In the genomic region with DNA sequence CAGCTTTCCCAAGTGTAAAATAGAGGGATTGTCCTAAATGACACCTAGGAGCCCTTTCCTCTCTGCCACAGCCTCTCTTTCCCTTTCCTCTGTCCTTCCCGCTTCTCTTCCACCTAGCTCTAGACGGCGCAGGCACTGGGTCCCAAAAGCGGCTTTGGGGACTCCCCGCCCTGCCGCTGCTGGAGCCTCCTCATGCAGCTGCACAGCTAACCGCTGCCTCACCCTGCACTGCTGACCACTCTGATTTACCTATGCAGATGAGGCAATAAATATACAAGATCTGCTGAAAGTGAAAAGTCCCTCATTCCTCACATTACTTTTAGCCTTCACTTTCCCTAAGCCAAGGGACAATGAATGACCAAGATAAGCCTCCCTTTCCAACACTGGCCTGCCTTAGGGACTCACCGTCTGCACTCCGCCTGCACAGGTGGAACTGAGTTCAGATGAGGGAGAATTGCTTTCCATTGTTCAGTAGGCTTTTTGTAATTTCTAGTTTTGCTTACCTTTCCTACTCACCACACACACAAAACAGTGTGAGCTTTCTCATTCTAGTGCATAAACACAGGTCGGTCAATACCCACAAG, we compare ENCODE assay signal across 1 cellular context.
TF ChIP-seq lines count a peak whose summit lies in the region.

No MANE protein-coding gene starts in this region.

TF ChIP-seq in GM23338, 12 proteins besides CTCF, POLR2A, EP300 and RAD21 (continued from another document):
- TF ChIP-seq, protein P1, sequence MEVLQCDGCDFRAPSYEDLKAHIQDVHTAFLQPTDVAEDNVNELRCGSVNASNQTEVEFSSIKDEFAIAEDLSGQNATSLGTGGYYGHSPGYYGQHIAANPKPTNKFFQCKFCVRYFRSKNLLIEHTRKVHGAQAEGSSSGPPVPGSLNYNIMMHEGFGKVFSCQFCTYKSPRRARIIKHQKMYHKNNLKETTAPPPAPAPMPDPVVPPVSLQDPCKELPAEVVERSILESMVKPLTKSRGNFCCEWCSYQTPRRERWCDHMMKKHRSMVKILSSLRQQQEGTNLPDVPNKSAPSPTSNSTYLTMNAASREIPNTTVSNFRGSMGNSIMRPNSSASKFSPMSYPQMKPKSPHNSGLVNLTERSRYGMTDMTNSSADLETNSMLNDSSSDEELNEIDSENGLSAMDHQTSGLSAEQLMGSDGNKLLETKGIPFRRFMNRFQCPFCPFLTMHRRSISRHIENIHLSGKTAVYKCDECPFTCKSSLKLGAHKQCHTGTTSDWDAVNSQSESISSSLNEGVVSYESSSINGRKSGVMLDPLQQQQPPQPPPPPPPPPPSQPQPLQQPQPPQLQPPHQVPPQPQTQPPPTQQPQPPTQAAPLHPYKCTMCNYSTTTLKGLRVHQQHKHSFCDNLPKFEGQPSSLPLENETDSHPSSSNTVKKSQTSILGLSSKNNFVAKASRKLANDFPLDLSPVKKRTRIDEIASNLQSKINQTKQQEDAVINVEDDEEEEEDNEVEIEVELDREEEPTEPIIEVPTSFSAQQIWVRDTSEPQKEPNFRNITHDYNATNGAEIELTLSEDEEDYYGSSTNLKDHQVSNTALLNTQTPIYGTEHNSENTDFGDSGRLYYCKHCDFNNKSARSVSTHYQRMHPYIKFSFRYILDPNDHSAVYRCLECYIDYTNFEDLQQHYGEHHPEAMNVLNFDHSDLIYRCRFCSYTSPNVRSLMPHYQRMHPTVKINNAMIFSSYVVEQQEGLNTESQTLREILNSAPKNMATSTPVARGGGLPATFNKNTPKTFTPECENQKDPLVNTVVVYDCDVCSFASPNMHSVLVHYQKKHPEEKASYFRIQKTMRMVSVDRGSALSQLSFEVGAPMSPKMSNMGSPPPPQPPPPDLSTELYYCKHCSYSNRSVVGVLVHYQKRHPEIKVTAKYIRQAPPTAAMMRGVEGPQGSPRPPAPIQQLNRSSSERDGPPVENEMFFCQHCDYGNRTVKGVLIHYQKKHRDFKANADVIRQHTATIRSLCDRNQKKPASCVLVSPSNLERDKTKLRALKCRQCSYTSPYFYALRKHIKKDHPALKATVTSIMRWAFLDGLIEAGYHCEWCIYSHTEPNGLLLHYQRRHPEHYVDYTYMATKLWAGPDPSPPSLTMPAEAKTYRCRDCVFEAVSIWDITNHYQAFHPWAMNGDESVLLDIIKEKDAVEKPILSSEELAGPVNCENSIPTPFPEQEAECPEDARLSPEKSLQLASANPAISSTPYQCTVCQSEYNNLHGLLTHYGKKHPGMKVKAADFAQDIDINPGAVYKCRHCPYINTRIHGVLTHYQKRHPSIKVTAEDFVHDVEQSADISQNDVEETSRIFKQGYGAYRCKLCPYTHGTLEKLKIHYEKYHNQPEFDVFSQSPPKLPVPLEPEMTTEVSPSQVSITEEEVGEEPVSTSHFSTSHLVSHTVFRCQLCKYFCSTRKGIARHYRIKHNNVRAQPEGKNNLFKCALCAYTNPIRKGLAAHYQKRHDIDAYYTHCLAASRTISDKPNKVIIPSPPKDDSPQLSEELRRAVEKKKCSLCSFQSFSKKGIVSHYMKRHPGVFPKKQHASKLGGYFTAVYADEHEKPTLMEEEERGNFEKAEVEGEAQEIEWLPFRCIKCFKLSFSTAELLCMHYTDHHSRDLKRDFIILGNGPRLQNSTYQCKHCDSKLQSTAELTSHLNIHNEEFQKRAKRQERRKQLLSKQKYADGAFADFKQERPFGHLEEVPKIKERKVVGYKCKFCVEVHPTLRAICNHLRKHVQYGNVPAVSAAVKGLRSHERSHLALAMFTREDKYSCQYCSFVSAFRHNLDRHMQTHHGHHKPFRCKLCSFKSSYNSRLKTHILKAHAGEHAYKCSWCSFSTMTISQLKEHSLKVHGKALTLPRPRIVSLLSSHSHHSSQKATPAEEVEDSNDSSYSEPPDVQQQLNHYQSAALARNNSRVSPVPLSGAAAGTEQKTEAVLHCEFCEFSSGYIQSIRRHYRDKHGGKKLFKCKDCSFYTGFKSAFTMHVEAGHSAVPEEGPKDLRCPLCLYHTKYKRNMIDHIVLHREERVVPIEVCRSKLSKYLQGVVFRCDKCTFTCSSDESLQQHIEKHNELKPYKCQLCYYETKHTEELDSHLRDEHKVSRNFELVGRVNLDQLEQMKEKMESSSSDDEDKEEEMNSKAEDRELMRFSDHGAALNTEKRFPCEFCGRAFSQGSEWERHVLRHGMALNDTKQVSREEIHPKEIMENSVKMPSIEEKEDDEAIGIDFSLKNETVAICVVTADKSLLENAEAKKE (CRISPR knock-in tag; IDR thresholded peaks at IDR 0.05) = no peak
- TF ChIP-seq ETS1 (IDR thresholded peaks at IDR 0.05) (no peak), JUNB (IDR thresholded peaks at IDR 0.05; ENCODE audit: unreplicated experiment) (no peak), ZNF331 (CRISPR knock-in tag; IDR thresholded peaks at IDR 0.05; ENCODE audit: low read depth) (no peak), ZNF114 (CRISPR knock-in tag; IDR thresholded peaks at IDR 0.05) (no peak), STAT1 (IDR thresholded peaks at IDR 0.05; ENCODE audit: unreplicated experiment) (no peak)
